Comparison of ENCODE assay signal across 1 cellular context in genomic region chr4:15655223-15656037, GRCh38.
A peak's percentile ranks its signal among the peaks of the same experiment; 100 is the strongest.
TF ChIP-seq lines count a peak whose summit lies in the region.

A gene with protein sequence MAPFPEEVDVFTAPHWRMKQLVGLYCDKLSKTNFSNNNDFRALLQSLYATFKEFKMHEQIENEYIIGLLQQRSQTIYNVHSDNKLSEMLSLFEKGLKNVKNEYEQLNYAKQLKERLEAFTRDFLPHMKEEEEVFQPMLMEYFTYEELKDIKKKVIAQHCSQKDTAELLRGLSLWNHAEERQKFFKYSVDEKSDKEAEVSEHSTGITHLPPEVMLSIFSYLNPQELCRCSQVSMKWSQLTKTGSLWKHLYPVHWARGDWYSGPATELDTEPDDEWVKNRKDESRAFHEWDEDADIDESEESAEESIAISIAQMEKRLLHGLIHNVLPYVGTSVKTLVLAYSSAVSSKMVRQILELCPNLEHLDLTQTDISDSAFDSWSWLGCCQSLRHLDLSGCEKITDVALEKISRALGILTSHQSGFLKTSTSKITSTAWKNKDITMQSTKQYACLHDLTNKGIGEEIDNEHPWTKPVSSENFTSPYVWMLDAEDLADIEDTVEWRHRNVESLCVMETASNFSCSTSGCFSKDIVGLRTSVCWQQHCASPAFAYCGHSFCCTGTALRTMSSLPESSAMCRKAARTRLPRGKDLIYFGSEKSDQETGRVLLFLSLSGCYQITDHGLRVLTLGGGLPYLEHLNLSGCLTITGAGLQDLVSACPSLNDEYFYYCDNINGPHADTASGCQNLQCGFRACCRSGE (minus strand): TSS chr4:15655357. CDS start chr4:15655287, 70 bp downstream.

TF ChIP-seq in SK-N-SH treated with all-trans-retinoic acid at 6 μM for 48 hours, 23 proteins besides CTCF, POLR2A, EP300 and RAD21 (continued from another document):
- TF ChIP-seq, protein P1, sequence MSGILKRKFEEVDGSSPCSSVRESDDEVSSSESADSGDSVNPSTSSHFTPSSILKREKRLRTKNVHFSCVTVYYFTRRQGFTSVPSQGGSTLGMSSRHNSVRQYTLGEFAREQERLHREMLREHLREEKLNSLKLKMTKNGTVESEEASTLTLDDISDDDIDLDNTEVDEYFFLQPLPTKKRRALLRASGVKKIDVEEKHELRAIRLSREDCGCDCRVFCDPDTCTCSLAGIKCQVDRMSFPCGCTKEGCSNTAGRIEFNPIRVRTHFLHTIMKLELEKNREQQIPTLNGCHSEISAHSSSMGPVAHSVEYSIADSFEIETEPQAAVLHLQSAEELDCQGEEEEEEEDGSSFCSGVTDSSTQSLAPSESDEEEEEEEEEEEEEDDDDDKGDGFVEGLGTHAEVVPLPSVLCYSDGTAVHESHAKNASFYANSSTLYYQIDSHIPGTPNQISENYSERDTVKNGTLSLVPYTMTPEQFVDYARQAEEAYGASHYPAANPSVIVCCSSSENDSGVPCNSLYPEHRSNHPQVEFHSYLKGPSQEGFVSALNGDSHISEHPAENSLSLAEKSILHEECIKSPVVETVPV (CRISPR knock-in tag; IDR thresholded peaks at IDR 0.05), result no peak
- no peak for TF ChIP-seq ARNTL (CRISPR knock-in tag; IDR thresholded peaks at IDR 0.05; ENCODE audit: borderline replicate concordance, low read depth)
- peak; percentile 7; the same call in 1 of the 2 replicates for TF ChIP-seq ISL1 (CRISPR knock-in tag; IDR thresholded peaks at IDR 0.05)
- no peak for TF ChIP-seq TCF4 (CRISPR knock-in tag; IDR thresholded peaks at IDR 0.05; ENCODE audit: borderline replicate concordance)
- TF ChIP-seq TSHZ2 (CRISPR knock-in tag; IDR thresholded peaks at IDR 0.05), result peak; percentile 81
- TF ChIP-seq ZNF8 (CRISPR knock-in tag; IDR thresholded peaks at IDR 0.05), result peak; percentile 56; the same call in 1 of the 2 replicates
- peak; percentile 58; the same call in 1 of the 2 replicates for TF ChIP-seq ESRRG (CRISPR knock-in tag; IDR thresholded peaks at IDR 0.05)
